Comparison of ENCODE assay signal across 25 cellular contexts in genomic region chr10:131757285-131758058, GRCh38.
"Had no signal": no experiment of that assay in that cellular context is flagged by ENCODE, and none has a peak within 500 bp of the region (broad histone marks: within the 10 kb centered on the region; RNA-seq: fewer than 3 reads in every experiment).

No MANE protein-coding gene starts in this region.

- H3K36me3 ChIP-seq: breast epithelium, MG63 had no signal

- H3K9ac ChIP-seq: KMS-11 had no signal

- H3K36me3 Mint-ChIP-seq: activated naive CD4-positive, alpha-beta T cell treated with anti-CD3 and anti-CD28 coated beads, Interleukin-2, amount 50 U/mL, for 24 hours; T-cell had no signal

- H3K27ac Mint-ChIP-seq: activated CD4-positive, alpha-beta memory T cell treated with anti-CD3 and anti-CD28 coated beads, Interleukin-2, amount 10 ng/mL, durations not matched to agents 7 days and 5 days; activated CD4-positive, alpha-beta T cell treated with anti-CD3 and anti-CD28 coated beads for 36 hours; activated naive CD4-positive, alpha-beta T cell treated with anti-CD3 and anti-CD28 coated beads, Interleukin-2, amount 50 U/mL, for 24 hours; activated T-helper 2 cell treated with anti-CD3 and anti-CD28 coated beads, Interferon-gamma antibody, Interleukin-2, Interleukin-4, amounts not matched to agents 10 μg/mL and 5 μg/mL and 100 μg/mL, durations not matched to agents 14 hours and 24 hours and 36 hours; T-cell had no signal

- H3K4me1 ChIP-seq: breast epithelium had no signal

- H3K27ac ChIP-seq: breast epithelium, KMS-11, SK-N-MC, VCaP had no signal

- H3K4me3 Mint-ChIP-seq: activated CD4-positive, alpha-beta memory T cell treated with anti-CD3 and anti-CD28 coated beads, Interleukin-2, amount 10 ng/mL, durations not matched to agents 7 days and 5 days; activated CD4-positive, alpha-beta T cell treated with anti-CD3 and anti-CD28 coated beads for 36 hours; activated naive CD4-positive, alpha-beta T cell treated with anti-CD3 and anti-CD28 coated beads, Interleukin-2, amount 50 U/mL, for 24 hours; T-cell had no signal

- H3K9me3 ChIP-seq: breast epithelium, MG63 had no signal

- H3K4me1 Mint-ChIP-seq: activated CD4-positive, alpha-beta memory T cell treated with anti-CD3 and anti-CD28 coated beads, Interleukin-2, amount 10 ng/mL, durations not matched to agents 7 days and 5 days; activated CD4-positive, alpha-beta T cell treated with anti-CD3 and anti-CD28 coated beads for 36 hours; activated naive CD4-positive, alpha-beta T cell treated with anti-CD3 and anti-CD28 coated beads, Interleukin-2, amount 50 U/mL, for 24 hours; T-cell had no signal

- ATAC-seq: activated CD4-positive, alpha-beta T cell treated with anti-CD3 and anti-CD28 coated beads for 36 hours; T-cell had no signal

- DNase-seq: activated CD4-positive, alpha-beta memory T cell treated with anti-CD3 and anti-CD28 coated beads, Interleukin-2, amount 10 ng/mL, durations not matched to agents 7 days and 5 days; activated CD4-positive, alpha-beta T cell treated with anti-CD3 and anti-CD28 coated beads for 36 hours; activated CD4-positive, alpha-beta T cell treated with anti-CD3 and anti-CD28 coated beads, Interleukin-2, amount 50 U/mL, for 1 hour; activated CD4-positive, CD25-positive, alpha-beta regulatory T cell; activated naive CD4-positive, alpha-beta T cell; activated T-cell treated with anti-CD3 and anti-CD28 coated beads for 4 hours; activated T-cell treated with anti-CD3 and anti-CD28 coated beads, Interleukin-2, amount 50 U/mL, for 48 hours; caudate nucleus; MG63; NCI-H1105; NCI-H1436; NCI-H1694 treated with DMSO at 0.1 percent for 48 hours; NCI-H2029 treated with DMSO at 0.1 percent for 48 hours; NCI-H345; NCI-H510A; NCI-H526 treated with DMSO at 0.1 percent for 48 hours; NCI-H82; T-cell; T-helper 2 cell had no signal

- H3K4me2 ChIP-seq: KMS-11 had no signal

- H3K27me3 ChIP-seq: breast epithelium, MG63 had no signal

- H3K9me3 Mint-ChIP-seq: activated CD4-positive, alpha-beta memory T cell treated with anti-CD3 and anti-CD28 coated beads, Interleukin-2, amount 10 ng/mL, durations not matched to agents 7 days and 5 days; activated naive CD4-positive, alpha-beta T cell treated with anti-CD3 and anti-CD28 coated beads, Interleukin-2, amount 50 U/mL, for 24 hours; activated T-helper 2 cell treated with anti-CD3 and anti-CD28 coated beads, Interferon-gamma antibody, Interleukin-2, Interleukin-4, amounts not matched to agents 10 μg/mL and 5 μg/mL and 100 μg/mL, durations not matched to agents 14 hours and 24 hours and 36 hours; T-cell had no signal

- H3K4me3 ChIP-seq: breast epithelium, MG63, SK-N-MC had no signal
